Comparison of ENCODE assay signal across 8 cellular contexts in genomic region chr4:164383187-164384181, GRCh38.
DNase-seq lines count a peak whose midpoint lies in the region; ATAC-seq and TF ChIP-seq lines count a peak whose summit lies in the region.

No MANE protein-coding gene starts in this region.

- H3K27ac ChIP-seq in HEK293 (ENCODE audit: extremely low read depth, low read depth, low read length), result no peak overlapping the region
- H3K27ac ChIP-seq in right cardiac atrium (ENCODE audit: low read length), result no peak overlapping the region
- no peak overlapping the region for H3K27ac ChIP-seq in rectal smooth muscle tissue (ENCODE audit: low read depth, low read length)

- 1% methylated on average over 76 of the region's 76 CpGs for WGBS in right cardiac atrium

- H3K9me3 ChIP-seq in HEK293 (ENCODE audit: control insufficient read depth, insufficient read depth, low read depth, low read length), result no peaks in the 10 kb centered on the region
- H3K9me3 ChIP-seq in right cardiac atrium (ENCODE audit: control insufficient read depth, low read length), result no peaks in the 10 kb centered on the region

- intact Hi-C loops in right cardiac atrium (cut with DNase I), result no loop called here

- POLR2A ChIA-PET in HEK293 (lab: Yijun Ruan, JAX), result no interaction called here

- H3K27me3 ChIP-seq in right cardiac atrium (ENCODE audit: control insufficient read depth, insufficient read depth), result no peaks in the 10 kb centered on the region
- H3K27me3 ChIP-seq in rectal smooth muscle tissue (ENCODE audit: control insufficient read depth, insufficient read depth, low read length), result no peaks in the 10 kb centered on the region

- CTCF ChIA-PET in HEK293 (lab: Yijun Ruan, JAX), result interaction anchor here (0.6 kb wide), 1 partner anchor 106 kb away, joined by 8 read pairs; no protein-coding TSS in a partner anchor

- no peaks in the 10 kb centered on the region for H3K36me3 ChIP-seq in HEK293 (ENCODE audit: control insufficient read depth in 2 of 2, insufficient read depth in 1 of 2, low read length in 2 of 2)
- no peaks in the 10 kb centered on the region for H3K36me3 ChIP-seq in rectal smooth muscle tissue (ENCODE audit: control insufficient read depth, insufficient read depth, low read length)

- TF ChIP-seq CTCF in HEK293 (tag by site-specific recombination; IDR thresholded peaks at IDR 0.05), result no peak

- DNase-seq in right cardiac atrium, result peak; percentile 12 to 46 (median 34)
- DNase-seq in NCI-H1436 (lab: John Stamatoyannopoulos, UW), result no peak
- no peak for DNase-seq in SHP77 (lab: John Stamatoyannopoulos, UW)
- no peak for DNase-seq in cerebellar nuclear complex (lab: John Stamatoyannopoulos, UW)

- no peaks in the 10 kb centered on the region for H3K4me1 ChIP-seq in HEK293 (ENCODE audit: control insufficient read depth, insufficient read depth, low read length)
- H3K4me1 ChIP-seq in right cardiac atrium (ENCODE audit: control insufficient read depth, insufficient read depth, low read length), result no peaks in the 10 kb centered on the region
- H3K4me1 ChIP-seq in rectal smooth muscle tissue (ENCODE audit: control insufficient read depth, insufficient read depth, low read length), result no peaks in the 10 kb centered on the region

- no peak overlapping the region for H3K9ac ChIP-seq in rectal smooth muscle tissue (ENCODE audit: low read length)

- H3K4me3 ChIP-seq in HEK293 (ENCODE audit: low read depth, low read length), result peak overlapping the region; percentile 52
- no peak overlapping the region for H3K4me3 ChIP-seq in right cardiac atrium (ENCODE audit: low read length)
- H3K4me3 ChIP-seq in rectal smooth muscle tissue (ENCODE audit: low read length), result peak overlapping the region; percentile 55

- ATAC-seq in SK-N-SH treated with all-trans-retinoic acid at 6 μM for 48 hours (peak; percentile 44; the same call in 2 of the 3 replicates), right cardiac atrium (peak; percentile 28 to 52), HG03039 (IDR thresholded peaks at IDR 0.05; ENCODE audit: unreplicated experiment) (no peak)

TF ChIP-seq in HEK293, 187 proteins besides CTCF, POLR2A, EP300 and RAD21 (continues in another document):
- TF ChIP-seq EGR2 (tag by site-specific recombination; IDR thresholded peaks at IDR 0.05; ENCODE audit: low read depth) (no peak), TRIM28 (IDR thresholded peaks at IDR 0.05; ENCODE audit: borderline replicate concordance, low read length) (no peak), PRDM4 (tag by site-specific recombination; IDR thresholded peaks at IDR 0.05) (no peak), ZNF398 (tag by site-specific recombination; IDR thresholded peaks at IDR 0.05) (peak; percentile 74), ZNF248 (tag by site-specific recombination; IDR thresholded peaks at IDR 0.05) (no peak), MZF1 (tag by site-specific recombination; IDR thresholded peaks at IDR 0.05; ENCODE audit: borderline replicate concordance) (no peak), ZNF24 (tag by site-specific recombination; IDR thresholded peaks at IDR 0.05) (no peak), ZBTB17 (tag by site-specific recombination; IDR thresholded peaks at IDR 0.05) (0 out of 2 replicates have a peak, but pooled peaks have one; percentile 14), ZIC2 (tag by site-specific recombination; IDR thresholded peaks at IDR 0.05) (peak; percentile 56), ZNF596 (tag by site-specific recombination; IDR thresholded peaks at IDR 0.05) (no peak), ZNF335 (tag by site-specific recombination; conservative IDR thresholded peaks at IDR 0.05) (peak; percentile 66)

TF ChIP-seq in SK-N-SH treated with all-trans-retinoic acid at 6 μM for 48 hours, 23 proteins besides CTCF, POLR2A, EP300 and RAD21:
- TF ChIP-seq CSRNP3 (CRISPR knock-in tag; IDR thresholded peaks at IDR 0.05) (no peak), ZNF8 (CRISPR knock-in tag; IDR thresholded peaks at IDR 0.05) (no peak), PPARA (CRISPR knock-in tag; IDR thresholded peaks at IDR 0.05; ENCODE audit: borderline replicate concordance) (no peak), TOX (CRISPR knock-in tag; IDR thresholded peaks at IDR 0.05; ENCODE audit: borderline replicate concordance) (no peak), SNAI2 (CRISPR knock-in tag; IDR thresholded peaks at IDR 0.05) (no peak), ZFP30 (CRISPR knock-in tag; IDR thresholded peaks at IDR 0.05) (no peak), ARNTL (CRISPR knock-in tag; IDR thresholded peaks at IDR 0.05; ENCODE audit: borderline replicate concordance, low read depth) (no peak), ZC3H10 (CRISPR knock-in tag; IDR thresholded peaks at IDR 0.05) (no peak), TCF4 (CRISPR knock-in tag; IDR thresholded peaks at IDR 0.05; ENCODE audit: borderline replicate concordance) (no peak), ZNF70 (CRISPR knock-in tag; IDR thresholded peaks at IDR 0.05) (no peak), PATZ1 (CRISPR knock-in tag; IDR thresholded peaks at IDR 0.05; ENCODE audit: borderline replicate concordance) (no peak), ZNF565 (CRISPR knock-in tag; conservative IDR thresholded peaks at IDR 0.05; ENCODE audit: low read depth) (no peak), CSDC2 (CRISPR knock-in tag; IDR thresholded peaks at IDR 0.05) (no peak), ISL1 (CRISPR knock-in tag; IDR thresholded peaks at IDR 0.05) (no peak)
- TF ChIP-seq, protein P1, sequence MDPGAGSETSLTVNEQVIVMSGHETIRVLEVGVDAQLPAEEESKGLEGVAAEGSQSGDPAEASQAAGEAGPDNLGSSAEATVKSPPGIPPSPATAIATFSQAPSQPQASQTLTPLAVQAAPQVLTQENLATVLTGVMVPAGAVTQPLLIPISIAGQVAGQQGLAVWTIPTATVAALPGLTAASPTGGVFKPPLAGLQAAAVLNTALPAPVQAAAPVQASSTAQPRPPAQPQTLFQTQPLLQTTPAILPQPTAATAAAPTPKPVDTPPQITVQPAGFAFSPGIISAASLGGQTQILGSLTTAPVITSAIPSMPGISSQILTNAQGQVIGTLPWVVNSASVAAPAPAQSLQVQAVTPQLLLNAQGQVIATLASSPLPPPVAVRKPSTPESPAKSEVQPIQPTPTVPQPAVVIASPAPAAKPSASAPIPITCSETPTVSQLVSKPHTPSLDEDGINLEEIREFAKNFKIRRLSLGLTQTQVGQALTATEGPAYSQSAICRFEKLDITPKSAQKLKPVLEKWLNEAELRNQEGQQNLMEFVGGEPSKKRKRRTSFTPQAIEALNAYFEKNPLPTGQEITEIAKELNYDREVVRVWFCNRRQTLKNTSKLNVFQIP (CRISPR knock-in tag; IDR thresholded peaks at IDR 0.05; ENCODE audit: borderline replicate concordance, low read depth), result no peak
- TF ChIP-seq, protein P2, sequence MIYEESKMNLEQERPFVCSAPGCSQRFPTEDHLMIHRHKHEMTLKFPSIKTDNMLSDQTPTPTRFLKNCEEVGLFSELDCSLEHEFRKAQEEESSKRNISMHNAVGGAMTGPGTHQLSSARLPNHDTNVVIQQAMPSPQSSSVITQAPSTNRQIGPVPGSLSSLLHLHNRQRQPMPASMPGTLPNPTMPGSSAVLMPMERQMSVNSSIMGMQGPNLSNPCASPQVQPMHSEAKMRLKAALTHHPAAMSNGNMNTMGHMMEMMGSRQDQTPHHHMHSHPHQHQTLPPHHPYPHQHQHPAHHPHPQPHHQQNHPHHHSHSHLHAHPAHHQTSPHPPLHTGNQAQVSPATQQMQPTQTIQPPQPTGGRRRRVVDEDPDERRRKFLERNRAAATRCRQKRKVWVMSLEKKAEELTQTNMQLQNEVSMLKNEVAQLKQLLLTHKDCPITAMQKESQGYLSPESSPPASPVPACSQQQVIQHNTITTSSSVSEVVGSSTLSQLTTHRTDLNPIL (CRISPR knock-in tag; IDR thresholded peaks at IDR 0.05; ENCODE audit: low read depth), result no peak

Comparison
In these comparisons a context has a peak if more than half of its experiments do, and no peak if none do; other contexts are left out.
1. DNase-seq: peak in right cardiac atrium (3 of 3); none in NCI-H1436 (single experiment), SHP77 (0 of 2) and cerebellar nuclear complex (0 of 2).